ENCODE assay signal across 16 cellular contexts in the genomic region with DNA sequence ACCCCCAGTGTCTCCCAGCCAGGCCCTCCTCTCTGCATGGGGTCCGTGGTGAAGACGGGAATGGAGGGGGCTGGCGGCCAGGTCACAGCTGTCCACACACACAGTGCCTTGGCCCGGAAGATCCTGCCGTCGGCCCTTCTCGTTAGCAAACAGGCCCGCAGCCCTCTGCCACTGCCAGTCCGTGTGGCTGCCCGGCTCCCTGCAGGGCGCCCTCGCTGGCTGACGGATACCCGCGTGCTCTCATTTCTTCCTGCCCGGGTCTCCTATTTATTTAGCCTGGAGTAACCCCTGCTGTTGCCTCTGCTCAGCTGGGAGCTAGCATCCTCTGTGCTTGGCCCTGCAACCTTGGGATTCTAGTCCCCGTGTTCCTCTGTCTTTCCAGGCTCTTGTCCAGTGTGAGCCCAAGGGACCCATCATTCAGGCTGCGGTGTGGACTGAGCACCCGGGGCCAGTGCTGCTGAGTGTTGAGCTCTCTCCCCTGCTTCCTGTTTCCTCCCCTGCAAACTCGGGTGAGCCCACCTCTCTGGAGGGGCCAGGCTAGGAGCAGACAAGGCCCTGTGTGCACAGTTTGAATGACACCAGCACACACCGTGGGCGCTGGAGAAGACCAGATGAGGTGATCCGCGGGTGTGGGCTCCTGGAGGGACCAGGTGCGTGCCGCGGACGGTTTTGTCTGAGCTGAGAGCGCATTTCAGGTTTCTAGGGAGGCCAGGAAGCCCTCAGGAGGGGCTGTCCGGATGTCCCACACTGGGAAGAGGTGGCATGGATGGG. TPM values are rescaled to one million over a fixed set of nuclear protein-coding genes. Genes with fewer than 3 reads are reported as not detected.
DNase-seq lines count a peak whose midpoint lies in the region; ATAC-seq lines count a peak whose summit lies in the region.
"Had no signal": no experiment of that assay in that cellular context is flagged by ENCODE, and none has a peak within 500 bp of the region (broad histone marks: within the 10 kb centered on the region; RNA-seq: fewer than 3 reads in every experiment).

No MANE protein-coding gene starts in this region.

- peak; percentile 77 for ATAC-seq in left ventricle myocardium superior
- no peak for ATAC-seq in GM18907 (IDR thresholded peaks at IDR 0.05; ENCODE audit: unreplicated experiment)
- no peak for ATAC-seq in GM19324 (IDR thresholded peaks at IDR 0.05; ENCODE audit: low FRiP score, unreplicated experiment)
- ATAC-seq in GM18511 (IDR thresholded peaks at IDR 0.05; ENCODE audit: unreplicated experiment) = no peak
- ATAC-seq: HCT116; stimulated activated memory B cell treated with anti-CD40 and anti-IgM and Interleukin-4, amounts not matched to agents 10 μg/mL and 1 μg/mL and 100 μg/mL, for 72 hours had no signal

- H3K4me3 ChIP-seq in skeletal muscle cell (ENCODE audit: low read depth, low read length) = no peak overlapping the region
- H3K4me3 ChIP-seq: ascending aorta had no signal

- in situ Hi-C loops in SK-MEL-5 (cut with HindIII; ENCODE audit: low pct_unique_long_range_greater_than_20kb, low sequenced_read_pairs) = no loop called here

- DNase-seq in GM04504 (ENCODE audit: low read depth) (peak; percentile 12), SK-MEL-5 (ENCODE audit: low read depth, low spot score) (peak; percentile 15), left ventricle myocardium superior (peak; percentile 60), skeletal muscle cell (ENCODE audit: low read depth) (peak; percentile 84), NCI-H1694 treated with DMSO at 0.1 percent for 48 hours (lab: John Stamatoyannopoulos, UW) (no peak)
- DNase-seq: activated CD4-positive, alpha-beta memory T cell treated with anti-CD3 and anti-CD28 coated beads for 36 hours; mammary epithelial cell; NCI-H2029; SHP77 treated with DMSO at 0.1 percent for 48 hours had no signal

- intact Hi-C loops in left ventricle myocardium superior (cut with micrococcal nuclease) = no loop called here

RNA-seq across cellular contexts. Expression of gene RNU6ATAC, which starts 14.6 kb away (rescaled TPM):
- total RNA-seq in SK-MEL-5 (2014; rRNA removed; shearing (Covaris generic)) = not detected in 2 replicates
- polyA plus RNA-seq in SK-MEL-5 (2015; cell fraction: cytosol; rRNA removed) = not detected in 2 replicates
- polyA plus RNA-seq in SK-MEL-5 (2015; cell fraction: nucleus; rRNA removed) = not detected in 2 replicates
- 94.3 TPM for total RNA-seq in left ventricle myocardium superior
- total RNA-seq: ascending aorta, fibroblast of lung had no signal
- polyA plus RNA-seq: fibroblast of lung, mammary epithelial cell had no signal

RNA-seq across cellular contexts. Expression of gene WDR5, which starts 43.1 kb away (rescaled TPM):
- 25.9 and 27.1 TPM in 2 replicates for total RNA-seq in SK-MEL-5 (2014; rRNA removed; shearing (Covaris generic))
- 53.6 and 69.3 TPM in 2 replicates for polyA plus RNA-seq in SK-MEL-5 (2015; cell fraction: cytosol; rRNA removed)
- polyA plus RNA-seq in SK-MEL-5 (2015; cell fraction: nucleus; rRNA removed) = 97.7 and 113 TPM in 2 replicates
- 19.6 TPM for total RNA-seq in left ventricle myocardium superior

Comparison
In these comparisons a context has a peak if more than half of its experiments do, and no peak if none do; other contexts are left out.
1. RNA of gene RNU6ATAC, which starts 14.6 kb away (total RNA-seq): 94.3 TPM in left ventricle myocardium superior (single experiment); not detected in SK-MEL-5; every median in the first group is over 10 times any median in the second.